In the genomic region with DNA sequence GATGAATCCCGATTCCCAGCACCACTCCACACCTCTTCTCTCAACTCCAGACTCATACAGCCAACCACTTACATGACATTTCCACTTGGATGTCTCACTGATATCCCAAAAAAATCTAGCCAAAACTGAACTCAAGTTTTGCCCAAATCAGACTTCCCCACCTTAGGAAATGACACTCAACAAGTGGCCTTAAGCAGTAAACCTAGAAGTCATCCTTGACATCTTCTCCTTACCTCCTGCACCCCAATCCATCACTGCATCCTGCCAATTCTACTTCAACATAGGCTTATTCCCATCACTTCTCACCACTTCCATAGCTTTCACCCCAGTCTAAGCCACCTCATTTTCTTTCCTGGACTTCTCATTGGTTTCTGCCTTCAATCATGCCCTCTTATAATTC, we compare ENCODE assay signal across 27 cellular contexts.
"Had no signal": no experiment of that assay in that cellular context is flagged by ENCODE, and none has a peak within 500 bp of the region (broad histone marks: within the 10 kb centered on the region; RNA-seq: fewer than 3 reads in every experiment).

No MANE protein-coding gene starts in this region.

- H3K36me3 ChIP-seq: adrenal gland, SJCRH30 had no signal

- DNase-seq: activated CD4-positive, alpha-beta memory T cell treated with anti-CD3 and anti-CD28 coated beads, Interleukin-2, amount 10 ng/mL, durations not matched to agents 7 days and 5 days; activated CD4-positive, alpha-beta T cell treated with anti-CD3 and anti-CD28 coated beads, Interleukin-2, amount 10 ng/mL, durations not matched to agents 24 days and 14 days; activated gamma-delta T cell treated with Interleukin-2 at 50 U/mL for 16 hours; activated naive CD4-positive, alpha-beta T cell treated with anti-CD3 and anti-CD28 coated beads, Interleukin-2, amount 10 ng/mL, durations not matched to agents 7 days and 5 days; activated T-cell treated with anti-CD3 and anti-CD28 coated beads for 4 hours; activated T-cell treated with anti-CD3 and anti-CD28 coated beads, Interleukin-2, amount 50 U/mL, for 48 hours; adrenal gland; anterior cingulate cortex; cerebellar nuclear complex; Karpas-422; MM.1S; NCI-H1105 treated with DMSO at 0.1 percent for 48 hours; NCI-H1436 treated with DMSO at 0.1 percent for 48 hours; NCI-H187; NCI-H2081; NCI-H510A treated with DMSO at 0.1 percent for 48 hours; NCI-H69; NK-92 treated with Interleukin-12 subunit alpha and Interleukin-12 subunit beta, amount 100 ng/mL, for 24 hours; OCI-M1; RPMI8226; SJCRH30; SK-N-SH had no signal

- ATAC-seq: activated CD4-positive, CD25-positive, alpha-beta regulatory T cell treated with anti-CD3 and anti-CD28 coated beads, Interleukin-2, amount 50 U/mL, for 24 hours; K562; Panc1; Right ventricle myocardium inferior had no signal

- H3K4me3 ChIP-seq: adrenal gland, K562, SJCRH30 had no signal

- H3K9me3 Mint-ChIP-seq: activated CD4-positive, alpha-beta memory T cell treated with anti-CD3 and anti-CD28 coated beads, Interleukin-2, amount 10 ng/mL, durations not matched to agents 7 days and 5 days; activated CD4-positive, alpha-beta T cell treated with anti-CD3 and anti-CD28 coated beads, Interleukin-2, amount 10 ng/mL, durations not matched to agents 24 days and 14 days; activated naive CD4-positive, alpha-beta T cell treated with anti-CD3 and anti-CD28 coated beads, Interleukin-2, amount 10 ng/mL, durations not matched to agents 7 days and 5 days; activated T-helper 2 cell treated with anti-CD3 and anti-CD28 coated beads, Interferon-gamma antibody, Interleukin-2, Interleukin-4, amounts not matched to agents 10 μg/mL and 5 μg/mL and 100 μg/mL, durations not matched to agents 14 hours and 24 hours and 36 hours had no signal

- H3K4me1 ChIP-seq: adrenal gland, SJCRH30 had no signal

- H3K27ac ChIP-seq: adrenal gland, SJCRH30 had no signal

- H3K27ac Mint-ChIP-seq: activated CD4-positive, alpha-beta memory T cell treated with anti-CD3 and anti-CD28 coated beads, Interleukin-2, amount 10 ng/mL, durations not matched to agents 7 days and 5 days; activated CD4-positive, alpha-beta T cell treated with anti-CD3 and anti-CD28 coated beads, Interleukin-2, amount 10 ng/mL, durations not matched to agents 24 days and 14 days; activated T-helper 2 cell treated with anti-CD3 and anti-CD28 coated beads, Interferon-gamma antibody, Interleukin-2, Interleukin-4, amounts not matched to agents 10 μg/mL and 5 μg/mL and 100 μg/mL, durations not matched to agents 14 hours and 24 hours and 36 hours had no signal

- H3K9me3 ChIP-seq: adrenal gland, SJCRH30, SK-N-SH had no signal

- H3K27me3 Mint-ChIP-seq: activated CD4-positive, alpha-beta memory T cell treated with anti-CD3 and anti-CD28 coated beads, Interleukin-2, amount 10 ng/mL, durations not matched to agents 7 days and 5 days; activated CD4-positive, alpha-beta T cell treated with anti-CD3 and anti-CD28 coated beads, Interleukin-2, amount 10 ng/mL, durations not matched to agents 24 days and 14 days; activated naive CD4-positive, alpha-beta T cell treated with anti-CD3 and anti-CD28 coated beads, Interleukin-2, amount 10 ng/mL, durations not matched to agents 7 days and 5 days had no signal

- H3K4me3 Mint-ChIP-seq: activated CD4-positive, alpha-beta memory T cell treated with anti-CD3 and anti-CD28 coated beads, Interleukin-2, amount 10 ng/mL, durations not matched to agents 7 days and 5 days; activated CD4-positive, alpha-beta T cell treated with anti-CD3 and anti-CD28 coated beads, Interleukin-2, amount 10 ng/mL, durations not matched to agents 24 days and 14 days; activated naive CD4-positive, alpha-beta T cell treated with anti-CD3 and anti-CD28 coated beads, Interleukin-2, amount 10 ng/mL, durations not matched to agents 7 days and 5 days had no signal
